Comparison of ENCODE assay signal across 1 cellular context in genomic region chr15:89243691-89244511, GRCh38.
TF ChIP-seq lines count a peak whose summit lies in the region.

TSS of gene FANCI (plus strand) at chr15:89243979. CDS start at chr15:89247648, 3,669 bp downstream.

TF ChIP-seq in HEK293, 187 proteins besides CTCF, POLR2A, EP300 and RAD21 (continued from another document):
- no peak for TF ChIP-seq ZNF26 (tag by site-specific recombination; IDR thresholded peaks at IDR 0.05)
- peak; percentile 68; the same call in 1 of the 2 replicates for TF ChIP-seq ZSCAN30 (tag by site-specific recombination; IDR thresholded peaks at IDR 0.05)
- peak; percentile 57; the same call in 1 of the 2 replicates for TF ChIP-seq GLIS1 (tag by site-specific recombination; IDR thresholded peaks at IDR 0.05)
- TF ChIP-seq PRDM4 (tag by site-specific recombination; IDR thresholded peaks at IDR 0.05), result no peak
- TF ChIP-seq ZNF510 (tag by site-specific recombination; IDR thresholded peaks at IDR 0.05; ENCODE audit: insufficient replicate concordance), result no peak
- peak; percentile 89 for TF ChIP-seq HOXD13 (CRISPR knock-in tag; IDR thresholded peaks at IDR 0.05; ENCODE audit: borderline replicate concordance)
- TF ChIP-seq ZBTB21 (tag by site-specific recombination; IDR thresholded peaks at IDR 0.05), result 0 out of 2 replicates have a peak, but pooled peaks have one; percentile 31
- peak; percentile 78; the same call in 1 of the 2 replicates for TF ChIP-seq ZNF2 (tag by site-specific recombination; IDR thresholded peaks at IDR 0.05)
- no peak for TF ChIP-seq ZNF114 (tag by site-specific recombination; IDR thresholded peaks at IDR 0.05)
- TF ChIP-seq FEZF1 (tag by site-specific recombination; IDR thresholded peaks at IDR 0.05), result no peak
- peak; percentile 76 for TF ChIP-seq SP7 (tag by site-specific recombination; IDR thresholded peaks at IDR 0.05)
- no peak for TF ChIP-seq ZNF785 (tag by site-specific recombination; IDR thresholded peaks at IDR 0.05)
- peak; percentile 50; the same call in 1 of the 2 replicates for TF ChIP-seq EGR2 (tag by site-specific recombination; IDR thresholded peaks at IDR 0.05; ENCODE audit: low read depth)
- TF ChIP-seq IKZF3 (tag by site-specific recombination; IDR thresholded peaks at IDR 0.05), result peak; percentile 71
- peak; percentile 78; the same call in 1 of the 2 replicates for TF ChIP-seq ZNF660 (tag by site-specific recombination; IDR thresholded peaks at IDR 0.05)
- peak; percentile 82 for TF ChIP-seq ZNF501 (tag by site-specific recombination; IDR thresholded peaks at IDR 0.05)
- TF ChIP-seq ZNF707 (tag by site-specific recombination; IDR thresholded peaks at IDR 0.05), result no peak
- peak; percentile 97 for TF ChIP-seq ZNF335 (tag by site-specific recombination; conservative IDR thresholded peaks at IDR 0.05)
- TF ChIP-seq ZNF544 (tag by site-specific recombination; IDR thresholded peaks at IDR 0.05), result no peak
- TF ChIP-seq SETDB1 (IDR thresholded peaks at IDR 0.05; ENCODE audit: insufficient read length, low read length), result no peak
- TF ChIP-seq ZNF311 (tag by site-specific recombination; IDR thresholded peaks at IDR 0.05; ENCODE audit: borderline replicate concordance), result no peak
- peak; percentile 61 for TF ChIP-seq SCRT2 (tag by site-specific recombination; IDR thresholded peaks at IDR 0.05)
